28 cellular contexts compared by ENCODE assay signal in the genomic region with DNA sequence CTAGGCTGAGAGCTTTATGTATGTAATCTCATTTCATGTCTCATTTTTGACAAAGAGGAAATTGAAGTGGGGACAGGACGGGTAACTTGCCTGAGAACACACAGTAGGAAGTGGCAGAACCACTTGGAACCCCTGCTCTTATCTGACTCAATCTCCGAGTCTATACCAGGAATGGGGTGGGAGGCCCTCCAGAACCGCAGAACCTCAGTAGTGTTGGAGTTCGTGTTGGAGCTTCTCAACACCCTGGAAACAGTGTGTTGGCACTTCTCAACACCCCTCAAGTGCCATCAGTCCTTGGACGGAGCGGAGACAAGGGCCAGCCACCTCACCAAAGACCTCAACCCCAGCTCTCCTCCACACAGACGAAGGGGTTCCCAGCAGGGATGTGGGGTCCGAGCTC. TPM values are rescaled to one million over a fixed set of nuclear protein-coding genes. Genes with fewer than 3 reads are reported as not detected.
"Had no signal": no experiment of that assay in that cellular context is flagged by ENCODE, and none has a peak within 500 bp of the region (broad histone marks: within the 10 kb centered on the region; RNA-seq: fewer than 3 reads in every experiment).

No MANE protein-coding gene starts in this region.

- FAIRE-seq: astrocyte had no signal

- H3K27me3 ChIP-seq: Peyer's patch had no signal

- H3K4me3 ChIP-seq: Peyer's patch had no signal

- H3K36me3 ChIP-seq: Peyer's patch had no signal

- H3K27ac Mint-ChIP-seq: activated B cell treated with CpG ODN at 0.5 μM for 24 hours; activated CD4-positive, alpha-beta T cell treated with anti-CD3 and anti-CD28 coated beads, Interleukin-2, amount 10 ng/mL, durations not matched to agents 24 days and 14 days; activated naive CD8-positive, alpha-beta T cell; brain; T-helper 17 cell had no signal

- H3K36me3 Mint-ChIP-seq: activated naive CD8-positive, alpha-beta T cell; brain had no signal

- H3K27ac ChIP-seq: Peyer's patch, RWPE1 had no signal

- H3K9me3 ChIP-seq: Peyer's patch had no signal

- H3K4me3 Mint-ChIP-seq: activated B cell treated with CpG ODN at 0.5 μM for 24 hours; activated CD4-positive, alpha-beta T cell treated with anti-CD3 and anti-CD28 coated beads, Interleukin-2, amount 10 ng/mL, durations not matched to agents 24 days and 14 days; activated naive CD8-positive, alpha-beta T cell; activated T-cell treated with anti-CD3 and anti-CD28 coated beads, Interleukin-2, amount 50 U/mL, for 4 hours; brain; central memory CD8-positive, alpha-beta T cell; T-helper 17 cell had no signal

- DNase-seq: activated B cell treated with CpG ODN at 0.5 μM for 24 hours; activated CD4-positive, alpha-beta T cell treated with anti-CD3 and anti-CD28 coated beads for 1 hour; activated CD4-positive, alpha-beta T cell treated with anti-CD3 and anti-CD28 coated beads, Interleukin-2, amount 10 ng/mL, durations not matched to agents 24 days and 14 days; activated CD4-positive, alpha-beta T cell treated with anti-CD3 and anti-CD28 coated beads, Interleukin-2, amount 50 U/mL, for 48 hours; activated CD8-positive, alpha-beta memory T cell treated with anti-CD3 and anti-CD28 coated beads for 24 hours; activated effector memory CD4-positive, alpha-beta T cell treated with anti-CD3 and anti-CD28 coated beads, Interleukin-2, amount 50 U/mL, for 16 hours; activated naive CD4-positive, alpha-beta T cell treated with Interleukin-2 at 50 U/mL for 16 hours; activated T-cell treated with anti-CD3 and anti-CD28 coated beads, Interleukin-2, amount 50 U/mL, for 4 hours; amygdala; MV-4-11; NCI-H1092 treated with DMSO at 0.1 percent for 48 hours; NCI-H1417 treated with DMSO at 0.1 percent for 48 hours; NCI-H1694 treated with DMSO at 0.1 percent for 48 hours; NCI-H2081; NCI-H446; NCI-H524; Peyer's patch; SHP77; T-helper 17 cell; T-helper 9 cell had no signal

- H3K9me3 Mint-ChIP-seq: activated B cell treated with CpG ODN at 0.5 μM for 24 hours; activated CD4-positive, alpha-beta T cell treated with anti-CD3 and anti-CD28 coated beads, Interleukin-2, amount 10 ng/mL, durations not matched to agents 24 days and 14 days; activated T-cell treated with anti-CD3 and anti-CD28 coated beads, Interleukin-2, amount 50 U/mL, for 4 hours; brain; central memory CD8-positive, alpha-beta T cell had no signal

- H3K27me3 Mint-ChIP-seq: activated B cell treated with CpG ODN at 0.5 μM for 24 hours had no signal

- ATAC-seq: activated T-cell treated with anti-CD3 and anti-CD28 coated beads, Interleukin-2, amount 50 U/mL, for 4 hours; T-helper 17 cell had no signal

RNA-seq across cellular contexts. Expression of a gene that starts 53.0 kb away (rescaled TPM):
- total RNA-seq: activated B cell treated with CpG ODN at 0.5 μM for 24 hours; activated CD4-positive, alpha-beta T cell treated with anti-CD3 and anti-CD28 coated beads, Interleukin-2, amount 10 ng/mL, durations not matched to agents 24 days and 14 days; activated T-cell treated with anti-CD3 and anti-CD28 coated beads, Interleukin-2, amount 50 U/mL, for 4 hours; astrocyte; LHCN-M2; M059J; Peyer's patch; SK-MEL-5 had no signal
